Comparison of ENCODE assay signal across 23 cellular contexts in genomic region chr17:19928299-19928698, GRCh38. TPM values are rescaled to one million over a fixed set of nuclear protein-coding genes. Genes with fewer than 3 reads are reported as not detected.
DNase-seq lines count a peak whose midpoint lies in the region; ATAC-seq and TF ChIP-seq lines count a peak whose summit lies in the region.
"Had no signal": no experiment of that assay in that cellular context is flagged by ENCODE, and none has a peak within 500 bp of the region (broad histone marks: within the 10 kb centered on the region; RNA-seq: fewer than 3 reads in every experiment).

No MANE protein-coding gene starts in this region.

- DNase-seq in activated T-cell treated with anti-CD3 and anti-CD28 coated beads, Interleukin-2, amount 50 U/mL, for 4 hours: no peak
- DNase-seq in activated T-cell treated with anti-CD3 and anti-CD28 coated beads, Interleukin-2, amount 50 U/mL, for 48 hours: no peak
- DNase-seq in H4 (ENCODE audit: low spot score): peak; percentile 86
- DNase-seq in fibroblast of the conjunctiva (ENCODE audit: low read depth): peak; percentile 23
- DNase-seq in dorsolateral prefrontal cortex: no peak
- DNase-seq in central memory CD4-positive, alpha-beta T cell: no peak
- no peak for DNase-seq in DMS 273 treated with DMSO at 0.1 percent for 48 hours (lab: John Stamatoyannopoulos, UW)
- DNase-seq: activated CD4-positive, CD25-positive, alpha-beta regulatory T cell; activated gamma-delta T cell treated with Interleukin-2 at 50 U/mL for 16 hours; anterior cingulate cortex; CD4-positive, CD25-positive, alpha-beta regulatory T cell; effector CD8-positive, alpha-beta T cell; erythroblast; NCI-H1930; NCI-H345; NCI-H82; nucleus accumbens; stimulated activated CD4-positive, alpha-beta T cell treated with anti-CD3 and anti-CD28 coated beads, Interleukin-2, amount 100 ng/mL, for 24 hours; stimulated activated naive B cell treated with anti-CD40 and anti-IgM and Interleukin-4, amounts not matched to agents 10 μg/mL and 1 μg/mL and 100 μg/mL, for 72 hours had no signal

- peaks cover 7% of the 10 kb centered on the region for H3K4me1 Mint-ChIP-seq in activated T-cell treated with anti-CD3 and anti-CD28 coated beads, Interleukin-2, amount 50 U/mL, for 4 hours (ENCODE audit: low read depth)
- H3K4me1 Mint-ChIP-seq in activated T-helper 17 cell treated with anti-CD3 and anti-CD28 coated beads, Interleukin-2, amount 50 U/mL, for 72 hours: peaks cover 12% of the 10 kb centered on the region

- no peak overlapping the region for H3K4me3 Mint-ChIP-seq in activated T-cell treated with anti-CD3 and anti-CD28 coated beads, Interleukin-2, amount 50 U/mL, for 4 hours
- no peak overlapping the region for H3K4me3 Mint-ChIP-seq in activated T-helper 17 cell treated with anti-CD3 and anti-CD28 coated beads, Interleukin-2, amount 50 U/mL, for 72 hours
- H3K4me3 Mint-ChIP-seq: CD4-positive, CD25-positive, alpha-beta regulatory T cell; stimulated activated naive B cell treated with anti-CD40 and anti-IgM and Interleukin-4, amounts not matched to agents 10 μg/mL and 1 μg/mL and 100 μg/mL, for 72 hours had no signal

- H3K9me3 Mint-ChIP-seq in activated T-cell treated with anti-CD3 and anti-CD28 coated beads, Interleukin-2, amount 50 U/mL, for 4 hours: no peaks in the 10 kb centered on the region
- H3K9me3 Mint-ChIP-seq in activated T-helper 17 cell treated with anti-CD3 and anti-CD28 coated beads, Interleukin-2, amount 50 U/mL, for 72 hours: no peaks in the 10 kb centered on the region
- H3K9me3 Mint-ChIP-seq: CD4-positive, CD25-positive, alpha-beta regulatory T cell; stimulated activated naive B cell treated with anti-CD40 and anti-IgM and Interleukin-4, amounts not matched to agents 10 μg/mL and 1 μg/mL and 100 μg/mL, for 72 hours had no signal

- peak overlapping the region in 3 of 59 donors; percentile 3 to 5 (median 3) for H3K27ac ChIP-seq in dorsolateral prefrontal cortex
- H3K27ac ChIP-seq: skin epidermis, thoracic aorta, vagina had no signal

- TF ChIP-seq CTCF in dorsolateral prefrontal cortex (IDR thresholded peaks at IDR 0.05 in 54 of 56, conservative IDR thresholded peaks at IDR 0.05 in 2 of 56; ENCODE audit: low read depth in 1 of 56, partially characterized antibody in 56 of 56): no peak

- no peak overlapping the region for H3K4me3 ChIP-seq in dorsolateral prefrontal cortex
- H3K4me3 ChIP-seq: skin epidermis, thoracic aorta, vagina had no signal

- ATAC-seq in activated T-cell treated with anti-CD3 and anti-CD28 coated beads, Interleukin-2, amount 50 U/mL, for 4 hours: peak; percentile 46 to 52
- ATAC-seq in activated T-helper 17 cell treated with anti-CD3 and anti-CD28 coated beads, Interleukin-2, amount 50 U/mL, for 72 hours (replicated peaks): peak; percentile 75
- ATAC-seq: stimulated activated naive B cell treated with anti-CD40 and anti-IgM and Interleukin-4, amounts not matched to agents 10 μg/mL and 1 μg/mL and 100 μg/mL, for 72 hours had no signal

- intact Hi-C loops in dorsolateral prefrontal cortex (cut with DNase I): no loop called here

- H3K36me3 Mint-ChIP-seq in activated T-cell treated with anti-CD3 and anti-CD28 coated beads, Interleukin-2, amount 50 U/mL, for 4 hours (ENCODE audit: insufficient read depth): peaks cover 20% of the 10 kb centered on the region
- H3K36me3 Mint-ChIP-seq in activated T-helper 17 cell treated with anti-CD3 and anti-CD28 coated beads, Interleukin-2, amount 50 U/mL, for 72 hours (ENCODE audit: low read depth): peaks cover 98% of the 10 kb centered on the region

- peak overlapping the region; percentile 43 for H3K27ac Mint-ChIP-seq in activated T-helper 17 cell treated with anti-CD3 and anti-CD28 coated beads, Interleukin-2, amount 50 U/mL, for 72 hours
- H3K27ac Mint-ChIP-seq: CD4-positive, CD25-positive, alpha-beta regulatory T cell had no signal

- H3K27me3 Mint-ChIP-seq in activated T-cell treated with anti-CD3 and anti-CD28 coated beads, Interleukin-2, amount 50 U/mL, for 4 hours (ENCODE audit: low read depth): no peaks in the 10 kb centered on the region
- H3K27me3 Mint-ChIP-seq in activated T-helper 17 cell treated with anti-CD3 and anti-CD28 coated beads, Interleukin-2, amount 50 U/mL, for 72 hours: no peaks in the 10 kb centered on the region
- H3K27me3 Mint-ChIP-seq: CD4-positive, CD25-positive, alpha-beta regulatory T cell; stimulated activated naive B cell treated with anti-CD40 and anti-IgM and Interleukin-4, amounts not matched to agents 10 μg/mL and 1 μg/mL and 100 μg/mL, for 72 hours had no signal

- H3K27me3 ChIP-seq in dorsolateral prefrontal cortex: no peaks in the 10 kb centered on the region
- H3K27me3 ChIP-seq: vagina had no signal

RNA-seq across cellular contexts. Expression of gene AKAP10, which starts 49.3 kb away (rescaled TPM):
- 10 to 100 TPM; 33.7 to 36.0 (median 34.0) TPM for total RNA-seq in activated T-cell treated with anti-CD3 and anti-CD28 coated beads, Interleukin-2, amount 50 U/mL, for 4 hours
- 12.3 and 16.1 TPM in 2 replicates for total RNA-seq in H4 (2014; rRNA removed; shearing (Covaris generic))
- total RNA-seq in activated T-helper 17 cell treated with anti-CD3 and anti-CD28 coated beads, Interleukin-2, amount 50 U/mL, for 72 hours: 10 to 100 TPM; 38.8 to 64.1 TPM
- 10 to 100 TPM; 47.3 to 84.2 (median 63.2) TPM for total RNA-seq in dorsolateral prefrontal cortex

Comparison
In these comparisons a context has a peak if more than half of its experiments do, and no peak if none do; other contexts are left out.
1. DNase-seq: peak in H4 (single experiment) and fibroblast of the conjunctiva (single experiment); none in activated T-cell treated with anti-CD3 and anti-CD28 coated beads, Interleukin-2, amount 50 U/mL, for 4 hours (single experiment), activated T-cell treated with anti-CD3 and anti-CD28 coated beads, Interleukin-2, amount 50 U/mL, for 48 hours (0 of 2), dorsolateral prefrontal cortex (0 of 10), central memory CD4-positive, alpha-beta T cell (single experiment) and DMS 273 treated with DMSO at 0.1 percent for 48 hours (single experiment).